1 cellular context compared by ENCODE assay signal in the genomic region with DNA sequence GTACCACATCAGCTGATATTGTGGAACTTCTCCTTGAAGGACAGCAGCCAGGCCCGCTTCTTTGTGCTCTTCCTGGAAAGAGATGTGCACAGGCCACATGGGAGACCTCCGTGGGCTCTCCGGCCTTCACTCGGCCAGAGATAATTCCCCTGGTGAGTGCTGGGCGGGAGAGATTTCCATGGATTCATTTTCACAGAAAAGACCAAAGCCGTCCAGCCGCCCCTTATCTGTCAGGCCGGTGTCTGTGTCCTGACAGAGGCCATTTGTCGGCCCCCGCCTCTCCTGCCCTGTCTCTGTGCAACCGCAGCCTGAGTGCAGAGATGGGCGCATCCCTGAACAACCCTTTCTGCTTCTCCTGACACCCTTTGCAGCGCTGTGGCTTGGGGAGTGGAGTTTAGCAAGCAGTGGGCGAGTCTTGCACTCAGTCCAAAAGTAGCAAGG.
TF ChIP-seq lines count a peak whose summit lies in the region.
"Not testable (repeated sequence)": the region's sequence is repeated elsewhere in the genome, so short reads cannot be mapped to it uniquely, and the experiment has no call there.

No MANE protein-coding gene starts in this region.

TF ChIP-seq in K562, 482 proteins besides CTCF, POLR2A, EP300 and RAD21 (continued from another document):
- TF ChIP-seq, protein P1, sequence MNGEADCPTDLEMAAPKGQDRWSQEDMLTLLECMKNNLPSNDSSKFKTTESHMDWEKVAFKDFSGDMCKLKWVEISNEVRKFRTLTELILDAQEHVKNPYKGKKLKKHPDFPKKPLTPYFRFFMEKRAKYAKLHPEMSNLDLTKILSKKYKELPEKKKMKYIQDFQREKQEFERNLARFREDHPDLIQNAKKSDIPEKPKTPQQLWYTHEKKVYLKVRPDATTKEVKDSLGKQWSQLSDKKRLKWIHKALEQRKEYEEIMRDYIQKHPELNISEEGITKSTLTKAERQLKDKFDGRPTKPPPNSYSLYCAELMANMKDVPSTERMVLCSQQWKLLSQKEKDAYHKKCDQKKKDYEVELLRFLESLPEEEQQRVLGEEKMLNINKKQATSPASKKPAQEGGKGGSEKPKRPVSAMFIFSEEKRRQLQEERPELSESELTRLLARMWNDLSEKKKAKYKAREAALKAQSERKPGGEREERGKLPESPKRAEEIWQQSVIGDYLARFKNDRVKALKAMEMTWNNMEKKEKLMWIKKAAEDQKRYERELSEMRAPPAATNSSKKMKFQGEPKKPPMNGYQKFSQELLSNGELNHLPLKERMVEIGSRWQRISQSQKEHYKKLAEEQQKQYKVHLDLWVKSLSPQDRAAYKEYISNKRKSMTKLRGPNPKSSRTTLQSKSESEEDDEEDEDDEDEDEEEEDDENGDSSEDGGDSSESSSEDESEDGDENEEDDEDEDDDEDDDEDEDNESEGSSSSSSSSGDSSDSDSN (IDR thresholded peaks at IDR 0.05; ENCODE audit: borderline replicate concordance in 1 of 2, low read depth in 2 of 2, low read length in 2 of 2) = 0 out of 4 replicates have a peak, but pooled peaks of 1 of the 2 experiments have one; percentile 29
- TF ChIP-seq HDAC2 (IDR thresholded peaks at IDR 0.05) = peak; percentile 86
- TF ChIP-seq TCF3 (CRISPR knock-in tag; IDR thresholded peaks at IDR 0.05) = peak; percentile 92
- peak; percentile 81 for TF ChIP-seq TAL1 (IDR thresholded peaks at IDR 0.05)
- 0 out of 2 replicates have a peak, but pooled peaks have one; percentile 24 for TF ChIP-seq TOE1 (IDR thresholded peaks at IDR 0.05; ENCODE audit: borderline replicate concordance)
- not testable (repeated sequence) for TF ChIP-seq TOE1 (CRISPR knock-in tag; IDR thresholded peaks at IDR 0.05; ENCODE audit: borderline replicate concordance, low read depth); JUND (tag; IDR thresholded peaks at IDR 0.05; ENCODE audit: borderline replicate concordance, low read depth, low read length); MYNN (CRISPR knock-in tag; IDR thresholded peaks at IDR 0.05)
- TF ChIP-seq GATA2 (CRISPR knock-in tag; IDR thresholded peaks at IDR 0.05) = peak; percentile 84
- TF ChIP-seq NCOA1 (IDR thresholded peaks at IDR 0.05; ENCODE audit: low read depth) = peak; percentile 67; the same call in 1 of the 2 replicates
- 0 out of 2 replicates have a peak, but pooled peaks have one; percentile 15 for TF ChIP-seq JUND (IDR thresholded peaks at IDR 0.05; ENCODE audit: borderline replicate concordance, low read depth, low read length)
- TF ChIP-seq SP1 (CRISPR knock-in tag; IDR thresholded peaks at IDR 0.05) = 0 out of 2 replicates have a peak, but pooled peaks have one; percentile 24
- 0 out of 2 replicates have a peak, but pooled peaks have one; percentile 37 for TF ChIP-seq ZNF175 (CRISPR knock-in tag; IDR thresholded peaks at IDR 0.05; ENCODE audit: low read depth)
- TF ChIP-seq MYNN (IDR thresholded peaks at IDR 0.05) = peak; percentile 62; the same call in 1 of the 2 replicates
- peak; percentile 95 for TF ChIP-seq CTBP1 (IDR thresholded peaks at IDR 0.05; ENCODE audit: borderline replicate concordance)
- TF ChIP-seq CBFA2T2 (conservative IDR thresholded peaks at IDR 0.05) = peak; percentile 84
- peak; percentile 38 to 53; a peak in 1 of 4 replicates for TF ChIP-seq MAZ (CRISPR knock-in tag; conservative IDR thresholded peaks at IDR 0.05 in 1 of 2, IDR thresholded peaks at IDR 0.05 in 1 of 2)
- TF ChIP-seq TCF7 (IDR thresholded peaks at IDR 0.05; ENCODE audit: borderline replicate concordance) = 0 out of 2 replicates have a peak, but pooled peaks have one; percentile 38
- peak in 1 of 3 experiments; percentile 15 for TF ChIP-seq YY1 (IDR thresholded peaks at IDR 0.05; ENCODE audit: borderline replicate concordance in 1 of 3, control insufficient read depth in 1 of 3, extremely low read depth in 1 of 3, insufficient read depth in 3 of 3, insufficient read length in 1 of 3, insufficient replicate concordance in 2 of 3, low read depth in 1 of 3, low read length in 2 of 3)
- TF ChIP-seq, protein P2, sequence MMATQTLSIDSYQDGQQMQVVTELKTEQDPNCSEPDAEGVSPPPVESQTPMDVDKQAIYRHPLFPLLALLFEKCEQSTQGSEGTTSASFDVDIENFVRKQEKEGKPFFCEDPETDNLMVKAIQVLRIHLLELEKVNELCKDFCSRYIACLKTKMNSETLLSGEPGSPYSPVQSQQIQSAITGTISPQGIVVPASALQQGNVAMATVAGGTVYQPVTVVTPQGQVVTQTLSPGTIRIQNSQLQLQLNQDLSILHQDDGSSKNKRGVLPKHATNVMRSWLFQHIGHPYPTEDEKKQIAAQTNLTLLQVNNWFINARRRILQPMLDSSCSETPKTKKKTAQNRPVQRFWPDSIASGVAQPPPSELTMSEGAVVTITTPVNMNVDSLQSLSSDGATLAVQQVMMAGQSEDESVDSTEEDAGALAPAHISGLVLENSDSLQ (IDR thresholded peaks at IDR 0.05) = peak; percentile 76
- TF ChIP-seq NCOR1 (IDR thresholded peaks at IDR 0.05) = peak; percentile 89
- TF ChIP-seq CC2D1A (IDR thresholded peaks at IDR 0.05) = peak; percentile 74; the same call in 1 of the 2 replicates
- TF ChIP-seq, protein P3, sequence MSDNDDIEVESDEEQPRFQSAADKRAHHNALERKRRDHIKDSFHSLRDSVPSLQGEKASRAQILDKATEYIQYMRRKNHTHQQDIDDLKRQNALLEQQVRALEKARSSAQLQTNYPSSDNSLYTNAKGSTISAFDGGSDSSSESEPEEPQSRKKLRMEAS (CRISPR knock-in tag; IDR thresholded peaks at IDR 0.05) = peak; percentile 25; the same call in 1 of the 2 replicates
- 0 out of 2 replicates have a peak, but pooled peaks have one; percentile 38 for TF ChIP-seq KLF16 (IDR thresholded peaks at IDR 0.05)
- peak; percentile 74 to 89 for TF ChIP-seq KDM1A (IDR thresholded peaks at IDR 0.05)
- peak; percentile 67; the same call in 1 of the 2 replicates for TF ChIP-seq SMARCA4 (IDR thresholded peaks at IDR 0.05)
- peak; percentile 72 for TF ChIP-seq MEIS2 (IDR thresholded peaks at IDR 0.05; ENCODE audit: partially characterized antibody)
- TF ChIP-seq TCF7L2 (IDR thresholded peaks at IDR 0.05; ENCODE audit: low read depth, low read length) = 0 out of 2 replicates have a peak, but pooled peaks have one; percentile 15
- TF ChIP-seq ESRRA (IDR thresholded peaks at IDR 0.05; ENCODE audit: borderline replicate concordance, low read depth) = peak; percentile 98
- TF ChIP-seq ZFX (CRISPR knock-in tag; IDR thresholded peaks at IDR 0.05) = peak; percentile 34; the same call in 1 of the 2 replicates
- TF ChIP-seq DMBX1 (CRISPR knock-in tag; IDR thresholded peaks at IDR 0.05; ENCODE audit: borderline replicate concordance) = peak; percentile 72
- TF ChIP-seq HNRNPLL (IDR thresholded peaks at IDR 0.05; ENCODE audit: low read depth, low read length, poor library complexity, severe bottlenecking) = peak; percentile 18
- TF ChIP-seq, protein P4, sequence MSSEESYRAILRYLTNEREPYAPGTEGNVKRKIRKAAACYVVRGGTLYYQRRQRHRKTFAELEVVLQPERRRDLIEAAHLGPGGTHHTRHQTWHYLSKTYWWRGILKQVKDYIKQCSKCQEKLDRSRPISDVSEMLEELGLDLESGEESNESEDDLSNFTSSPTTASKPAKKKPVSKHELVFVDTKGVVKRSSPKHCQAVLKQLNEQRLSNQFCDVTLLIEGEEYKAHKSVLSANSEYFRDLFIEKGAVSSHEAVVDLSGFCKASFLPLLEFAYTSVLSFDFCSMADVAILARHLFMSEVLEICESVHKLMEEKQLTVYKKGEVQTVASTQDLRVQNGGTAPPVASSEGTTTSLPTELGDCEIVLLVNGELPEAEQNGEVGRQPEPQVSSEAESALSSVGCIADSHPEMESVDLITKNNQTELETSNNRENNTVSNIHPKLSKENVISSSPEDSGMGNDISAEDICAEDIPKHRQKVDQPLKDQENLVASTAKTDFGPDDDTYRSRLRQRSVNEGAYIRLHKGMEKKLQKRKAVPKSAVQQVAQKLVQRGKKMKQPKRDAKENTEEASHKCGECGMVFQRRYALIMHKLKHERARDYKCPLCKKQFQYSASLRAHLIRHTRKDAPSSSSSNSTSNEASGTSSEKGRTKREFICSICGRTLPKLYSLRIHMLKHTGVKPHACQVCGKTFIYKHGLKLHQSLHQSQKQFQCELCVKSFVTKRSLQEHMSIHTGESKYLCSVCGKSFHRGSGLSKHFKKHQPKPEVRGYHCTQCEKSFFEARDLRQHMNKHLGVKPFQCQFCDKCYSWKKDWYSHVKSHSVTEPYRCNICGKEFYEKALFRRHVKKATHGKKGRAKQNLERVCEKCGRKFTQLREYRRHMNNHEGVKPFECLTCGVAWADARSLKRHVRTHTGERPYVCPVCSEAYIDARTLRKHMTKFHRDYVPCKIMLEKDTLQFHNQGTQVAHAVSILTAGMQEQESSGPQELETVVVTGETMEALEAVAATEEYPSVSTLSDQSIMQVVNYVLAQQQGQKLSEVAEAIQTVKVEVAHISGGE (CRISPR knock-in tag; IDR thresholded peaks at IDR 0.05) = 0 out of 6 replicates have a peak, but pooled peaks of 1 of the 3 experiments have one; percentile 32
- 0 out of 2 replicates have a peak, but pooled peaks have one; percentile 41 for TF ChIP-seq ZNF766 (CRISPR knock-in tag; conservative IDR thresholded peaks at IDR 0.05)
- TF ChIP-seq, protein P5, sequence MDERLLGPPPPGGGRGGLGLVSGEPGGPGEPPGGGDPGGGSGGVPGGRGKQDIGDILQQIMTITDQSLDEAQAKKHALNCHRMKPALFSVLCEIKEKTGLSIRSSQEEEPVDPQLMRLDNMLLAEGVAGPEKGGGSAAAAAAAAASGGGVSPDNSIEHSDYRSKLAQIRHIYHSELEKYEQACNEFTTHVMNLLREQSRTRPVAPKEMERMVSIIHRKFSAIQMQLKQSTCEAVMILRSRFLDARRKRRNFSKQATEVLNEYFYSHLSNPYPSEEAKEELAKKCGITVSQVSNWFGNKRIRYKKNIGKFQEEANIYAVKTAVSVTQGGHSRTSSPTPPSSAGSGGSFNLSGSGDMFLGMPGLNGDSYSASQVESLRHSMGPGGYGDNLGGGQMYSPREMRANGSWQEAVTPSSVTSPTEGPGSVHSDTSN (CRISPR knock-in tag; IDR thresholded peaks at IDR 0.05; ENCODE audit: low read depth) = not testable (repeated sequence)
- TF ChIP-seq, protein P5 (tag; conservative IDR thresholded peaks at IDR 0.05; ENCODE audit: low read depth) = 0 out of 2 replicates have a peak, but pooled peaks have one; percentile 16
- TF ChIP-seq, protein P6, sequence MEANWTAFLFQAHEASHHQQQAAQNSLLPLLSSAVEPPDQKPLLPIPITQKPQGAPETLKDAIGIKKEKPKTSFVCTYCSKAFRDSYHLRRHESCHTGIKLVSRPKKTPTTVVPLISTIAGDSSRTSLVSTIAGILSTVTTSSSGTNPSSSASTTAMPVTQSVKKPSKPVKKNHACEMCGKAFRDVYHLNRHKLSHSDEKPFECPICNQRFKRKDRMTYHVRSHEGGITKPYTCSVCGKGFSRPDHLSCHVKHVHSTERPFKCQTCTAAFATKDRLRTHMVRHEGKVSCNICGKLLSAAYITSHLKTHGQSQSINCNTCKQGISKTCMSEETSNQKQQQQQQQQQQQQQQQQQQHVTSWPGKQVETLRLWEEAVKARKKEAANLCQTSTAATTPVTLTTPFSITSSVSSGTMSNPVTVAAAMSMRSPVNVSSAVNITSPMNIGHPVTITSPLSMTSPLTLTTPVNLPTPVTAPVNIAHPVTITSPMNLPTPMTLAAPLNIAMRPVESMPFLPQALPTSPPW (CRISPR knock-in tag; IDR thresholded peaks at IDR 0.05) = peak; percentile 77
- peak; percentile 55; the same call in 1 of the 2 replicates for TF ChIP-seq ELF1 (tag; IDR thresholded peaks at IDR 0.05)
- TF ChIP-seq TRIM24 (IDR thresholded peaks at IDR 0.05) = peak in 1 of 2 experiments; percentile 28; a peak in 1 of 4 replicates
